ENCODE assay signal across 8 cellular contexts in the genomic region with DNA sequence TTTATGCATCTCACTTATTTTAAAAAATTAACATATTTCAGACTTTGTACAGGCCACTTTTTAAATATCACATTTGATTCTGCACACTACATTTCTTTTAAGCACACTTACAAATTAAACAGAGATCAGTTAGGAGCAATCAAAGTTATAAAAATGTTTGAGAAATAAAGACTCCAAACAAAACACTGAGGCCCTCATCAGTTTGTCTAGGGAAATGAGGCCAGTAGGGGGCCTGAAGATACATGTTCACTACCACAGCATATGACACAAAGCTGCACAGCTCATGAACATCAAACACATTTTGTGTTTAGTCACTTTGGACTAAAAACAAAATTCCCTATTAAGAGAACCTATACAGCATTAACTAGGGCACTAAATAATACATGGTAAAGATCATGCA.
DNase-seq lines count a peak whose midpoint lies in the region; ATAC-seq and TF ChIP-seq lines count a peak whose summit lies in the region.

No MANE protein-coding gene starts in this region.

- no peaks in the 10 kb centered on the region for H3K9me3 ChIP-seq in esophagus muscularis mucosa
- no peaks in the 10 kb centered on the region for H3K9me3 ChIP-seq in smooth muscle cell (replicated peaks; ENCODE audit: low read depth)

- no peak overlapping the region for H2AFZ ChIP-seq in smooth muscle cell (ENCODE audit: low read depth)

- H3K27me3 ChIP-seq in esophagus muscularis mucosa (no peaks in the 10 kb centered on the region), smooth muscle cell (ENCODE audit: low read depth) (no peaks in the 10 kb centered on the region)

- peak overlapping the region; percentile 31 for H3K4me2 ChIP-seq in smooth muscle cell

- H3K4me3 ChIP-seq in esophagus muscularis mucosa (no peak overlapping the region), smooth muscle cell (no peak overlapping the region)

- DNase-seq in NCI-H748 (lab: John Stamatoyannopoulos, UW; ENCODE audit: unreplicated experiment) (peak; percentile 31), NCI-H748 treated with DMSO at 0.1 percent for 48 hours (lab: John Stamatoyannopoulos, UW) (no peak), NCI-H1694 (lab: John Stamatoyannopoulos, UW) (peak; percentile 13), esophagus muscularis mucosa (ENCODE audit: extremely low spot score) (no peak), smooth muscle cell (lab: John Stamatoyannopoulos, UW; ENCODE audit: unreplicated experiment) (no peak), omental fat pad (ENCODE audit: low spot score) (no peak), NCI-H510A treated with DMSO at 0.1 percent for 48 hours (lab: John Stamatoyannopoulos, UW) (no peak)

- H3K36me3 ChIP-seq in esophagus muscularis mucosa = no peaks in the 10 kb centered on the region
- H3K36me3 ChIP-seq in smooth muscle cell (ENCODE audit: low read depth) = no peaks in the 10 kb centered on the region

- peaks cover 3% of the 10 kb centered on the region for H3K79me2 ChIP-seq in smooth muscle cell (ENCODE audit: low read depth)

- ATAC-seq in omental fat pad (ENCODE audit: low FRiP score) (no peak), HG02852 (IDR thresholded peaks at IDR 0.05; ENCODE audit: unreplicated experiment) (no peak)

- H3K9ac ChIP-seq in smooth muscle cell (ENCODE audit: low read depth) = no peak overlapping the region

- intact Hi-C loops in esophagus muscularis mucosa (cut with DNase I) = loop anchor here (5.0 kb wide), 1 partner anchor 195 kb away; no protein-coding TSS in a partner anchor

- TF ChIP-seq CTCF in esophagus muscularis mucosa (IDR thresholded peaks at IDR 0.05) (peak; percentile 29 to 57 (median 45)), smooth muscle cell (IDR thresholded peaks at IDR 0.05; ENCODE audit: borderline replicate concordance, insufficient read depth, poor library complexity, severe bottlenecking) (peak; percentile 53), omental fat pad (IDR thresholded peaks at IDR 0.05) (no peak)

- H3F3A ChIP-seq in smooth muscle cell (ENCODE audit: low read depth) = peaks cover under 1% of the 10 kb centered on the region

- H3K27ac ChIP-seq in esophagus muscularis mucosa (replicated peaks in 1 of 4) = no peak overlapping the region
- peak overlapping the region; percentile 47 for H3K27ac ChIP-seq in smooth muscle cell (ENCODE audit: low read depth)

- no peak for TF ChIP-seq EP300 in esophagus muscularis mucosa (IDR thresholded peaks at IDR 0.05)

- H3K4me1 ChIP-seq in esophagus muscularis mucosa (peaks cover 9 to 27% (median 19%) of the 10 kb centered on the region in 4 donors), smooth muscle cell (ENCODE audit: low read depth) (no peaks in the 10 kb centered on the region)

- no peak for TF ChIP-seq POLR2A in esophagus muscularis mucosa (IDR thresholded peaks at IDR 0.05; ENCODE audit: low read depth)

- no peaks in the 10 kb centered on the region for H4K20me1 ChIP-seq in smooth muscle cell (ENCODE audit: low read depth)

Comparison
In these comparisons a context has a peak if more than half of its experiments do, and no peak if none do; other contexts are left out.
1. DNase-seq: peak in NCI-H748 (single experiment) and NCI-H1694 (single experiment); none in NCI-H748 treated with DMSO at 0.1 percent for 48 hours (single experiment), esophagus muscularis mucosa (single experiment), smooth muscle cell (single experiment), omental fat pad (single experiment) and NCI-H510A treated with DMSO at 0.1 percent for 48 hours (single experiment).
2. CTCF ChIP-seq: peak in esophagus muscularis mucosa (3 of 3) and smooth muscle cell (single experiment); none in omental fat pad (0 of 3).